ENCODE assay signal across 1 cellular context in the genomic region with DNA sequence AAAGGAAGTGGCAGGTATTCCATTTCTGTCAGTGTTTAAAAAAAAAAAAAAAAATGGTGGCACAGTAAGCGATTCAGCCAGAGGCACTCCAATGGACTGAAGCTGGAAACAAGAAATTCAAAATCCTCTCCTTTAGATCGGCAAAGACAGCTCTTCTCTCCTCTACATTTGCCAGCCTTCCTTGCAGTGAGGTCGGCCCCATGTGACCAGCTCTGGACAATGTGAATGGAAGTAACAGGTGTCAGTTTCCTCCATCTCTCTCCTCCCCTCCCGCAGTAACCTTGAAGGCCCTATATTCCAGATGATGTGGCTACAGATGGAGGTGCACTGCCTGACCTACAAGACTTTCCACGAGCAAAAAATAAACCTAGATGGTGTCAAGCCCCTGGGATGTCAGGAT.
TF ChIP-seq lines count a peak whose summit lies in the region.

No MANE protein-coding gene starts in this region.

TF ChIP-seq in K562, 482 proteins besides CTCF, POLR2A, EP300 and RAD21 (continued from another document):
- TF ChIP-seq, protein P1, sequence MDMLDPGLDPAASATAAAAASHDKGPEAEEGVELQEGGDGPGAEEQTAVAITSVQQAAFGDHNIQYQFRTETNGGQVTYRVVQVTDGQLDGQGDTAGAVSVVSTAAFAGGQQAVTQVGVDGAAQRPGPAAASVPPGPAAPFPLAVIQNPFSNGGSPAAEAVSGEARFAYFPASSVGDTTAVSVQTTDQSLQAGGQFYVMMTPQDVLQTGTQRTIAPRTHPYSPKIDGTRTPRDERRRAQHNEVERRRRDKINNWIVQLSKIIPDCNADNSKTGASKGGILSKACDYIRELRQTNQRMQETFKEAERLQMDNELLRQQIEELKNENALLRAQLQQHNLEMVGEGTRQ (CRISPR knock-in tag; IDR thresholded peaks at IDR 0.05) = peak; percentile 51
- TF ChIP-seq, protein P2, sequence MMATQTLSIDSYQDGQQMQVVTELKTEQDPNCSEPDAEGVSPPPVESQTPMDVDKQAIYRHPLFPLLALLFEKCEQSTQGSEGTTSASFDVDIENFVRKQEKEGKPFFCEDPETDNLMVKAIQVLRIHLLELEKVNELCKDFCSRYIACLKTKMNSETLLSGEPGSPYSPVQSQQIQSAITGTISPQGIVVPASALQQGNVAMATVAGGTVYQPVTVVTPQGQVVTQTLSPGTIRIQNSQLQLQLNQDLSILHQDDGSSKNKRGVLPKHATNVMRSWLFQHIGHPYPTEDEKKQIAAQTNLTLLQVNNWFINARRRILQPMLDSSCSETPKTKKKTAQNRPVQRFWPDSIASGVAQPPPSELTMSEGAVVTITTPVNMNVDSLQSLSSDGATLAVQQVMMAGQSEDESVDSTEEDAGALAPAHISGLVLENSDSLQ (IDR thresholded peaks at IDR 0.05) = peak; percentile 60; the same call in 1 of the 2 replicates
